ENCODE assay signal across 8 cellular contexts in genomic region chr3:157129782-157130137, GRCh38. TPM values are rescaled to one million over a fixed set of nuclear protein-coding genes. Genes with fewer than 3 reads are reported as not detected.
DNase-seq lines count a peak whose midpoint lies in the region; ATAC-seq, FAIRE-seq and TF ChIP-seq lines count a peak whose summit lies in the region.

No MANE protein-coding gene starts in this region.

- DNase-seq in HK-2 (ENCODE audit: unreplicated experiment) (peak; percentile 64), SK-N-MC (ENCODE audit: low read depth, low spot score) (no peak), esophagus squamous epithelium (lab: John Stamatoyannopoulos, UW) (no peak), NCI-H524 (lab: John Stamatoyannopoulos, UW) (no peak), NCI-H226 (no peak), H54 (ENCODE audit: insufficient read length, low spot score) (no peak)

- ATAC-seq in HG03571 (IDR thresholded peaks at IDR 0.05; ENCODE audit: unreplicated experiment): no peak

- H3K27ac ChIP-seq in SK-N-MC (peak overlapping the region; percentile 69), esophagus squamous epithelium (peak overlapping the region; percentile 60 to 85 (median 73)), parathyroid adenoma (no peak overlapping the region)

- H3K79me2 ChIP-seq in parathyroid adenoma: no peaks in the 10 kb centered on the region

- peak overlapping the region; percentile 42 for H3K9ac ChIP-seq in SK-N-MC (ENCODE audit: insufficient read length)
- no peak overlapping the region for H3K9ac ChIP-seq in parathyroid adenoma

- no peak overlapping the region for H3K4me2 ChIP-seq in parathyroid adenoma (ENCODE audit: low read length)

- intact Hi-C loops in esophagus squamous epithelium (cut with DNase I): no loop called here

- peaks cover 6 to 40% (median 25%) of the 10 kb centered on the region in 3 donors for H3K4me1 ChIP-seq in esophagus squamous epithelium
- peaks cover 23% of the 10 kb centered on the region for H3K4me1 ChIP-seq in parathyroid adenoma

- no peak overlapping the region; the same call in 1 of the 2 replicates for H3K4me3 ChIP-seq in SK-N-MC
- peak overlapping the region in 2 of 4 donors; percentile 8 to 41 for H3K4me3 ChIP-seq in esophagus squamous epithelium
- no peak overlapping the region for H3K4me3 ChIP-seq in parathyroid adenoma (ENCODE audit: low read depth, low read length)

- 40 to 72% methylated on average over 8 to 9 of the region's 9 CpGs for WGBS in esophagus squamous epithelium, 2 donors

- H3K36me3 ChIP-seq in SK-N-MC (ENCODE audit: insufficient read depth, low read length) (no peaks in the 10 kb centered on the region), esophagus squamous epithelium (no peaks in the 10 kb centered on the region), parathyroid adenoma (ENCODE audit: control insufficient read depth, insufficient read depth, low read length) (no peaks in the 10 kb centered on the region)

- FAIRE-seq in H54 (lab: Jason Lieb, UNC): no peak

- H3K27me3 ChIP-seq in esophagus squamous epithelium: peaks cover 0 to 27% (median 0%) of the 10 kb centered on the region in 4 donors
- H3K27me3 ChIP-seq in parathyroid adenoma (ENCODE audit: control insufficient read depth, insufficient read depth, low read length): no peaks in the 10 kb centered on the region

- TF ChIP-seq POLR2A in esophagus squamous epithelium (IDR thresholded peaks at IDR 0.05): no peak
- no peak for TF ChIP-seq POLR2A in H54 (IDR thresholded peaks at IDR 0.05; ENCODE audit: low read depth, low read length)

- TF ChIP-seq CTCF in esophagus squamous epithelium (IDR thresholded peaks at IDR 0.05) (no peak), parathyroid adenoma (IDR thresholded peaks at IDR 0.05) (no peak)

- H2AFZ ChIP-seq in parathyroid adenoma: peak overlapping the region; percentile 82

- H3K9me3 ChIP-seq in SK-N-MC (ENCODE audit: low read depth, low read length) (no peaks in the 10 kb centered on the region), esophagus squamous epithelium (no peaks in the 10 kb centered on the region), parathyroid adenoma (ENCODE audit: control insufficient read depth, low read length) (no peaks in the 10 kb centered on the region)

RNA-seq across cellular contexts. Expression of gene CCNL1, which starts 30.2 kb away (rescaled TPM):
- 100 to 1,000 TPM in 2 of 4 donors, 10 to 100 TPM in 2; 51.0 to 185 (median 121) TPM for total RNA-seq in esophagus squamous epithelium
